ENCODE assay signal across 21 cellular contexts in the genomic region with DNA sequence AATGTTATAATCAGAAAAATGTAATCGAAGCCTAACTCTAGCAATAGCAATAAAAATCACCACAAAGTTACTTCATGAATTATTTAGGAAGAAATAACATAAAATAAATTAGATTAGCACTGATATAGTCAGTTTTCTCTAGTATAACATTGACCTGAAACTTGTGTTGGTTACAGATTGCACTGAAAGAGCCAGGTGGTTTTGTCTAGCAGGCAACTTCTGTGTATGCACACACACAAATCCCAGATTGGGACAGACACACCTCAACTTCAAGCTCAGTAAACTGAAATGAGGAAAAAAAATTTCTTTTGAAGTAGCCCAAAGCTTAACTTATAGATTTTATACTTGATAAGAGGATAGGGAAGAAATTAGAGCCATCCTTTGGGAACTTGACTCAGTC.
DNase-seq lines count a peak whose midpoint lies in the region; ATAC-seq, FAIRE-seq and TF ChIP-seq lines count a peak whose summit lies in the region.
"Had no signal": no experiment of that assay in that cellular context is flagged by ENCODE, and none has a peak within 500 bp of the region (broad histone marks: within the 10 kb centered on the region; RNA-seq: fewer than 3 reads in every experiment).

No MANE protein-coding gene starts in this region.

- H3K9me2 ChIP-seq in PC-9 (ENCODE audit: insufficient read depth) = no peaks in the 10 kb centered on the region

- H3K27me3 ChIP-seq in breast epithelium (no peaks in the 10 kb centered on the region), PC-9 (ENCODE audit: insufficient read depth, low read depth) (no peaks in the 10 kb centered on the region), vagina (no peaks in the 10 kb centered on the region)
- H3K27me3 ChIP-seq: upper lobe of left lung had no signal

- BruUV-seq in MCF 10A (replicated peaks; lab: Mats Ljungman, UMichigan) (no TSS peak), PC-9 (replicated peaks; lab: Mats Ljungman, UMichigan) (no TSS peak)

- H4K20me1 ChIP-seq in PC-9 (ENCODE audit: insufficient read depth) = no peaks in the 10 kb centered on the region

- H3K27me3 Mint-ChIP-seq in MCF 10A (ENCODE audit: insufficient read depth, unreplicated experiment) = no peaks in the 10 kb centered on the region
- H3K27me3 Mint-ChIP-seq: CD4-positive, CD25-positive, alpha-beta regulatory T cell had no signal

- peak overlapping the region in 1 of 2 donors; percentile 87 for H3K27ac ChIP-seq in breast epithelium
- H3K27ac ChIP-seq in PC-9 = peak overlapping the region; percentile 93
- peak overlapping the region; percentile 41 for H3K27ac ChIP-seq in vagina
- H3K27ac ChIP-seq: parathyroid adenoma, SK-N-MC had no signal

- H3K4me2 ChIP-seq in PC-9 = peak overlapping the region; percentile 82

- no peak overlapping the region for H3K4me3 Mint-ChIP-seq in MCF 10A (ENCODE audit: unreplicated experiment)
- H3K4me3 Mint-ChIP-seq: activated T-cell treated with anti-CD3 and anti-CD28 coated beads, Interleukin-2, amount 50 U/mL, for 4 hours; CD4-positive, CD25-positive, alpha-beta regulatory T cell had no signal

- peak overlapping the region; percentile 92 for H3K27ac Mint-ChIP-seq in MCF 10A (ENCODE audit: low read depth, unreplicated experiment)
- H3K27ac Mint-ChIP-seq: CD4-positive, CD25-positive, alpha-beta regulatory T cell had no signal

- CTCF ChIA-PET in MCF 10A (lab: Yijun Ruan, JAX) (interaction anchor here (0.6 to 2.3 kb wide), 8 partner anchors 10 to 101 kb away, joined by 3 to 13 read pairs (median 3); no protein-coding TSS in a partner anchor), PC-9 (lab: Charles Lee) (interaction anchor here (0.6 kb wide), 1 partner anchor 24 kb away, joined by 3 read pairs; no protein-coding TSS in a partner anchor)

- POLR2A ChIA-PET in MCF 10A (lab: Yijun Ruan, JAX) (interaction anchor here (0.9 to 10.3 kb wide), 14 partner anchors 14 to 153 kb away, joined by 3 to 174 read pairs (median 11); a partner anchor contains a TSS), PC-9 (lab: Charles Lee; ENCODE audit: unreplicated experiment) (interaction anchor here (0.5 kb wide), 1 partner anchor 115 kb away, joined by 3 read pairs; no protein-coding TSS in a partner anchor)

- no peak for FAIRE-seq in D721Med (lab: Jason Lieb, UNC)
- FAIRE-seq: H54 had no signal

- H3K9me3 ChIP-seq in breast epithelium = no peaks in the 10 kb centered on the region
- H3K9me3 ChIP-seq in PC-9 (ENCODE audit: insufficient read depth, low read depth) = no peaks in the 10 kb centered on the region
- no peaks in the 10 kb centered on the region for H3K9me3 ChIP-seq in vagina
- H3K9me3 ChIP-seq: left ventricle myocardium inferior, upper lobe of left lung had no signal

- no peak for DNase-seq in MCF 10A (ENCODE audit: unreplicated experiment)
- no peak for DNase-seq in breast epithelium (ENCODE audit: low spot score in 2 of 2)
- DNase-seq in PC-9 = peak in 1 of 2 experiments; percentile 43
- no peak for DNase-seq in vagina (ENCODE audit: extremely low spot score in 2 of 2)
- DNase-seq in DMS114 treated with DMSO at 0.1 percent for 48 hours (lab: John Stamatoyannopoulos, UW; ENCODE audit: unreplicated experiment) = no peak
- no peak for DNase-seq in activated CD8-positive, alpha-beta memory T cell treated with anti-CD3 and anti-CD28 coated beads, Interleukin-2, amount 50 U/mL, for 4 hours
- DNase-seq in D721Med (ENCODE audit: insufficient read length, low spot score) = no peak
- DNase-seq: activated CD4-positive, alpha-beta T cell treated with anti-CD3 and anti-CD28 coated beads, Interleukin-2, amount 50 U/mL, for 4 hours; activated T-cell treated with anti-CD3 and anti-CD28 coated beads, Interleukin-2, amount 50 U/mL, for 4 hours; CD4-positive, CD25-positive, alpha-beta regulatory T cell; foreskin fibroblast; Karpas-422; left ventricle myocardium inferior; NCI-H1436 treated with DMSO at 0.1 percent for 48 hours; NCI-H226; upper lobe of left lung had no signal

- no peak for TF ChIP-seq POLR2A in breast epithelium (IDR thresholded peaks at IDR 0.05)
- TF ChIP-seq POLR2A in vagina (IDR thresholded peaks at IDR 0.05) = no peak

- peaks cover 33% of the 10 kb centered on the region for H3F3A ChIP-seq in PC-9 (ENCODE audit: insufficient read depth, low read depth)

- peaks cover 91% of the 10 kb centered on the region for H3K79me2 ChIP-seq in PC-9 (ENCODE audit: low read depth)
- H3K79me2 ChIP-seq: parathyroid adenoma had no signal

- peak; percentile 73 for ATAC-seq in HG02870 (IDR thresholded peaks at IDR 0.05; ENCODE audit: unreplicated experiment)
- ATAC-seq: activated T-cell treated with anti-CD3 and anti-CD28 coated beads, Interleukin-2, amount 50 U/mL, for 4 hours had no signal

- H3K36me3 ChIP-seq in breast epithelium = no peaks in the 10 kb centered on the region
- 0 out of 2 replicates have a peak, but pooled peaks cover 13% of the 10 kb centered on the region for H3K36me3 ChIP-seq in PC-9 (ENCODE audit: low read depth)
- H3K36me3 ChIP-seq in vagina = no peaks in the 10 kb centered on the region
- H3K36me3 ChIP-seq: left ventricle myocardium inferior, upper lobe of left lung had no signal

- H3K4me1 Mint-ChIP-seq in MCF 10A (ENCODE audit: insufficient read depth, unreplicated experiment) = peaks cover 48% of the 10 kb centered on the region
- H3K4me1 Mint-ChIP-seq: CD4-positive, CD25-positive, alpha-beta regulatory T cell had no signal

- H2AFZ ChIP-seq in PC-9 = no peak overlapping the region
- H2AFZ ChIP-seq: parathyroid adenoma had no signal

- no peak overlapping the region for H3K4me3 ChIP-seq in breast epithelium
- no peak overlapping the region; the same call in 1 of the 2 replicates for H3K4me3 ChIP-seq in PC-9
- H3K4me3 ChIP-seq in vagina = no peak overlapping the region
- H3K4me3 ChIP-seq: left ventricle myocardium inferior, skin epidermis, upper lobe of left lung had no signal

- TF ChIP-seq CTCF in MCF 10A (IDR thresholded peaks at IDR 0.05; ENCODE audit: unreplicated experiment) (no peak), breast epithelium (IDR thresholded peaks at IDR 0.05) (no peak), PC-9 (conservative IDR thresholded peaks at IDR 0.05) (no peak), vagina (IDR thresholded peaks at IDR 0.05) (no peak), D721Med (IDR thresholded peaks at IDR 0.05; ENCODE audit: insufficient read depth, missing control alignments) (no peak)

- H3K4me1 ChIP-seq in breast epithelium (peaks cover 0 to 15% of the 10 kb centered on the region in 2 donors), PC-9 (replicated peaks; ENCODE audit: insufficient read depth) (peaks cover 59% of the 10 kb centered on the region), vagina (peaks cover 37% of the 10 kb centered on the region)
- H3K4me1 ChIP-seq: parathyroid adenoma had no signal

- H3K36me3 Mint-ChIP-seq in MCF 10A (ENCODE audit: insufficient read depth, unreplicated experiment) = peaks cover 10% of the 10 kb centered on the region
- H3K36me3 Mint-ChIP-seq: CD4-positive, CD25-positive, alpha-beta regulatory T cell had no signal

- intact Hi-C loops in MCF 10A (cut with micrococcal nuclease) (loop anchor here (5.0 kb wide), 2 partner anchors 74 to 114 kb away; no protein-coding TSS in a partner anchor), breast epithelium (cut with DNase I; ENCODE audit: low total_unique reads) (no loop called here), PC-9 (cut with micrococcal nuclease; ENCODE audit: unreplicated experiment) (no loop called here), vagina (cut with DNase I) (no loop called here)

- H3K9me3 Mint-ChIP-seq in MCF 10A (ENCODE audit: unreplicated experiment) = no peaks in the 10 kb centered on the region
- H3K9me3 Mint-ChIP-seq: activated T-cell treated with anti-CD3 and anti-CD28 coated beads, Interleukin-2, amount 50 U/mL, for 4 hours; CD4-positive, CD25-positive, alpha-beta regulatory T cell had no signal
